Comparison of ENCODE assay signal across 14 cellular contexts in genomic region chr16:14427371-14427948, GRCh38.
DNase-seq lines count a peak whose midpoint lies in the region; ATAC-seq and TF ChIP-seq lines count a peak whose summit lies in the region.
"Had no signal": no experiment of that assay in that cellular context is flagged by ENCODE, and none has a peak within 500 bp of the region (broad histone marks: within the 10 kb centered on the region; RNA-seq: fewer than 3 reads in every experiment).

No MANE protein-coding gene starts in this region.

- DNase-seq in GM03348 (ENCODE audit: low spot score) (peak; percentile 24), amygdala (lab: John Stamatoyannopoulos, UW) (peak in 47 of 56 donors; percentile 2 to 84 (median 42)), putamen (ENCODE audit: low spot score) (peak; percentile 86), NOMO-1 treated with dmso at 0.1 percent for 144 hours (lab: John Stamatoyannopoulos, UW; ENCODE audit: unreplicated experiment) (no peak), T-helper 9 cell (no peak), NCI-H524 (lab: John Stamatoyannopoulos, UW) (no peak)
- DNase-seq: activated CD8-positive, alpha-beta T cell treated with anti-CD3 and anti-CD28 coated beads for 36 hours; GDM1; Karpas-422; NCI-H1436; NCI-H446 had no signal

- no peaks in the 10 kb centered on the region for H3K9me3 ChIP-seq in gastroesophageal sphincter

- no peak for TF ChIP-seq POLR2A in gastroesophageal sphincter (IDR thresholded peaks at IDR 0.05)

- no peaks in the 10 kb centered on the region for H3K27me3 ChIP-seq in gastroesophageal sphincter

- H3K36me3 ChIP-seq in gastroesophageal sphincter = peaks cover 0 to 18% of the 10 kb centered on the region in 2 donors

- TF ChIP-seq EP300 in gastroesophageal sphincter (IDR thresholded peaks at IDR 0.05) = no peak

- peak overlapping the region in 3 of 4 donors; percentile 37 to 58 (median 55) for H3K27ac ChIP-seq in gastroesophageal sphincter
- H3K27ac ChIP-seq: SK-N-MC had no signal

- peaks cover 0 to 14% (median 0%) of the 10 kb centered on the region in 3 donors for H3K4me1 ChIP-seq in gastroesophageal sphincter

- 29 to 56% methylated on average over 4 to 5 of the region's 9 CpGs for WGBS in gastroesophageal sphincter (ENCODE audit: low coverage in 1 of 2), 2 donors

- no peak overlapping the region for H3K4me3 ChIP-seq in gastroesophageal sphincter
- H3K4me3 ChIP-seq: SK-N-MC had no signal

- TF ChIP-seq CTCF in gastroesophageal sphincter (IDR thresholded peaks at IDR 0.05) = no peak

- ATAC-seq in gastroesophageal sphincter = no peak
- no peak for ATAC-seq in GM21576 (IDR thresholded peaks at IDR 0.05; ENCODE audit: unreplicated experiment)
- ATAC-seq: activated CD8-positive, alpha-beta T cell treated with anti-CD3 and anti-CD28 coated beads for 36 hours had no signal

Comparison
In these comparisons a context has a peak if more than half of its experiments do, and no peak if none do; other contexts are left out.
1. DNase-seq: peak in GM03348 (single experiment), amygdala (47 of 56) and putamen (single experiment); none in NOMO-1 treated with dmso at 0.1 percent for 144 hours (single experiment), T-helper 9 cell (single experiment) and NCI-H524 (0 of 2).